Comparison of ENCODE assay signal across 8 cellular contexts in the genomic region with DNA sequence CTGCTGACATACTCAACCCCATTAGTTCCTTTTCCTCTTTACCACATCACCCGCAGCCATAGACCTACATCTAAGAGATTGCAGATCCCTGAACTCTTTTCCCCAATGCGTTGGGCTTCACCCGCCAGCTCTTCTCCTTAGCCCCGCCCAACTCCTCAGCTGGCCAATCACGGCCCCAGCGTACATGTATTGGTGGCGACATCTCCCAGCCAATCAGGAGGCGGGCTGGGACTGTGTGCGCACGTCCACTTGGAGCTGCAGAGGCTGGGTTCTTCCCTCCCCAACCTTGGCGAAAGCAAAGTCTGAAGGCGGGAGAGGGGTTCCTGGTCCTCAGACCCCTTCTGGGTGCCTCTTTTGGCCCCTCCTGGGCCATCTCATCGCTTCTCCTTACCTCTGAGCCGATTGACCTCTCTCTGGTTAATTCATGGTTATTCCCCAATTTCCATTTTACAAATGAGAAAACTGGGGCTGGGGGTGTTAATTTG. TPM values are rescaled to one million over a fixed set of nuclear protein-coding genes. Genes with fewer than 3 reads are reported as not detected.
DNase-seq lines count a peak whose midpoint lies in the region; ATAC-seq and TF ChIP-seq lines count a peak whose summit lies in the region.

No MANE protein-coding gene starts in this region.

- no peak for TF ChIP-seq EP300 in ovary (IDR thresholded peaks at IDR 0.05)

- peak overlapping the region; percentile 29 for H3K4me3 ChIP-seq in ovary
- H3K4me3 ChIP-seq in thoracic aorta = peak overlapping the region; percentile 82

- H3K9me3 ChIP-seq in ovary (no peaks in the 10 kb centered on the region), thoracic aorta (no peaks in the 10 kb centered on the region)

- no peaks in the 10 kb centered on the region for H3K36me3 ChIP-seq in ovary
- no peaks in the 10 kb centered on the region for H3K36me3 ChIP-seq in thoracic aorta

- peaks cover 0 to 6% of the 10 kb centered on the region in 2 donors for H3K36me3 Mint-ChIP-seq in activated naive CD4-positive, alpha-beta T cell treated with anti-CD3 and anti-CD28 coated beads, Interleukin-2, amount 50 U/mL, for 72 hours

- peak overlapping the region; percentile 59 to 89 for H3K27ac ChIP-seq in ovary
- H3K27ac ChIP-seq in thoracic aorta = peak overlapping the region; percentile 89 to 95

- no peaks in the 10 kb centered on the region for H3K27me3 ChIP-seq in ovary
- H3K27me3 ChIP-seq in thoracic aorta (replicated peaks; ENCODE audit: insufficient read depth) = no peaks in the 10 kb centered on the region

- WGBS in ovary, 3 donors = 1 to 7% (median 5%) methylated on average over 14 of the region's 14 CpGs

- intact Hi-C loops in Right ventricle myocardium inferior (cut with DNase I) = no loop called here
- intact Hi-C loops in ovary (cut with DNase I) = no loop called here

- peak overlapping the region; percentile 75 to 93 for H3K27ac Mint-ChIP-seq in activated naive CD4-positive, alpha-beta T cell treated with anti-CD3 and anti-CD28 coated beads, Interleukin-2, amount 50 U/mL, for 72 hours

- H3K4me1 ChIP-seq in ovary (ENCODE audit: insufficient read depth) (peaks cover 8% of the 10 kb centered on the region), thoracic aorta (ENCODE audit: control insufficient read depth in 1 of 2, low read depth in 2 of 2) (peaks cover 3 to 27% of the 10 kb centered on the region in 2 donors)

- peak; percentile 100 for ATAC-seq in HG03432 (IDR thresholded peaks at IDR 0.05; ENCODE audit: unreplicated experiment)
- ATAC-seq in activated naive CD4-positive, alpha-beta T cell treated with anti-CD3 and anti-CD28 coated beads, Interleukin-2, amount 50 U/mL, for 72 hours = peak; percentile 99
- ATAC-seq in Right ventricle myocardium inferior = peak; percentile 98
- peak; percentile 79 for ATAC-seq in thoracic aorta (ENCODE audit: insufficient number of reproducible peaks, low FRiP score, low read depth)

- TF ChIP-seq CTCF in ovary (IDR thresholded peaks at IDR 0.05) (no peak), thoracic aorta (IDR thresholded peaks at IDR 0.05) (no peak)

- peak; percentile 82 to 88 for DNase-seq in AML-193 (lab: John Stamatoyannopoulos, UW)
- DNase-seq in GM19238 (ENCODE audit: insufficient read length, low spot score) = peak; percentile 95
- DNase-seq in SIG-M5 treated with dmso at 0.1 percent for 504 hours (lab: John Stamatoyannopoulos, UW; ENCODE audit: unreplicated experiment) = peak; percentile 92
- peak; percentile 81 to 89 for DNase-seq in activated naive CD4-positive, alpha-beta T cell treated with anti-CD3 and anti-CD28 coated beads, Interleukin-2, amount 50 U/mL, for 72 hours (ENCODE audit: low spot score in 2 of 2)
- peak; percentile 98 for DNase-seq in Right ventricle myocardium inferior (ENCODE audit: missing footprints)
- peak; percentile 94 to 97 (median 95) for DNase-seq in ovary
- peak; percentile 96 for DNase-seq in thoracic aorta (ENCODE audit: low spot score)

- TF ChIP-seq POLR2A in ovary (IDR thresholded peaks at IDR 0.05) = peak; percentile 80

- H3K9me3 Mint-ChIP-seq in activated naive CD4-positive, alpha-beta T cell treated with anti-CD3 and anti-CD28 coated beads, Interleukin-2, amount 50 U/mL, for 72 hours = peaks cover 3 to 4% of the 10 kb centered on the region in 2 donors

RNA-seq across cellular contexts. Expression of a gene that starts 11.0 kb away (rescaled TPM):
- 10 to 100 TPM; 24.1 to 33.6 TPM for total RNA-seq in activated naive CD4-positive, alpha-beta T cell treated with anti-CD3 and anti-CD28 coated beads, Interleukin-2, amount 50 U/mL, for 72 hours
- total RNA-seq in Right ventricle myocardium inferior (2.7 TPM), ovary (10 to 100 TPM; 12.5 to 33.3 (median 22.7) TPM), thoracic aorta (10 to 100 TPM; 35.5 to 39.2 TPM)
- 10 to 100 TPM; 19.2 to 35.4 TPM for polyA plus RNA-seq in ovary

RNA-seq across cellular contexts. Expression of a gene that starts 28.0 kb away (rescaled TPM):
- total RNA-seq in activated naive CD4-positive, alpha-beta T cell treated with anti-CD3 and anti-CD28 coated beads, Interleukin-2, amount 50 U/mL, for 72 hours = not detected
- 239 TPM for total RNA-seq in Right ventricle myocardium inferior
- 10 to 100 TPM in 2 of 7 donors, 1 to 10 TPM in 5; 2.0 to 25.2 (median 6.0) TPM for total RNA-seq in ovary
- polyA plus RNA-seq in ovary = 1 to 10 TPM; 6.2 to 6.6 TPM
- 10 to 100 TPM in 1 of 2 donors, 1 to 10 TPM in 1; 3.3 to 10.3 TPM for total RNA-seq in thoracic aorta

Comparison
In these comparisons a context has a peak if more than half of its experiments do, and no peak if none do; other contexts are left out.
1. Peak in every context shown above with its lines: DNase-seq, ATAC-seq, H3K4me3 ChIP-seq and H3K27ac ChIP-seq.